ENCODE assay signal across 17 cellular contexts in genomic region chr4:7799723-7800122, GRCh38.
DNase-seq lines count a peak whose midpoint lies in the region; ATAC-seq and TF ChIP-seq lines count a peak whose summit lies in the region.
"Had no signal": no experiment of that assay in that cellular context is flagged by ENCODE, and none has a peak within 500 bp of the region (broad histone marks: within the 10 kb centered on the region; RNA-seq: fewer than 3 reads in every experiment).

No MANE protein-coding gene starts in this region.

- no peaks in the 10 kb centered on the region for H3K27me3 ChIP-seq in OCI-LY1 (ENCODE audit: insufficient read depth, low read length)
- H3K27me3 ChIP-seq in osteoblast (ENCODE audit: insufficient read depth, low read length), result no peaks in the 10 kb centered on the region
- no peaks in the 10 kb centered on the region for H3K27me3 ChIP-seq in right atrium auricular region
- H3K27me3 ChIP-seq: BLaER1 treated with 17β-estradiol and CSF1 and Interleukin-3, amounts not matched to agents 10 nM and 100 nM had no signal

- H3K4me1 ChIP-seq in OCI-LY1 (ENCODE audit: insufficient read depth, low read length, severe bottlenecking), result peaks cover 30% of the 10 kb centered on the region
- peaks cover 20% of the 10 kb centered on the region for H3K4me1 ChIP-seq in osteoblast (ENCODE audit: insufficient read depth, low read length)
- peaks cover 0 to 13% of the 10 kb centered on the region in 2 donors for H3K4me1 ChIP-seq in right atrium auricular region

- H3K27ac Mint-ChIP-seq in glutamatergic neuron (ENCODE audit: unreplicated experiment), result peak overlapping the region; percentile 76
- H3K27ac Mint-ChIP-seq: B cell; CD8-positive, alpha-beta T cell had no signal

- ATAC-seq in HG03097 (IDR thresholded peaks at IDR 0.05; ENCODE audit: low FRiP score, unreplicated experiment), result no peak
- ATAC-seq: CD8-positive, alpha-beta T cell; GM12878 had no signal

- in situ Hi-C loops in KBM-7 (cut with MboI; ENCODE audit: low pct_unique_long_range_greater_than_20kb, low sequenced_read_pairs), result no loop called here

- no peak for DNase-seq in glutamatergic neuron
- no peak for DNase-seq in osteoblast (ENCODE audit: insufficient read length, low spot score, missing footprints)
- DNase-seq in superior temporal gyrus (ENCODE audit: extremely low spot score), result peak; percentile 63
- no peak for DNase-seq in KBM-7
- no peak for DNase-seq in right atrium auricular region (ENCODE audit: low spot score)
- DNase-seq: CD8-positive, alpha-beta T cell; DMS 273 treated with DMSO at 0.1 percent for 48 hours; DMS53; DND-41; EL; H9; IMR-90 had no signal

- H3K4me3 Mint-ChIP-seq in glutamatergic neuron (ENCODE audit: unreplicated experiment), result no peak overlapping the region
- H3K4me3 Mint-ChIP-seq: B cell; CD8-positive, alpha-beta T cell; H9 had no signal

- peaks cover 43% of the 10 kb centered on the region for H3K9me3 Mint-ChIP-seq in glutamatergic neuron (ENCODE audit: unreplicated experiment)
- H3K9me3 Mint-ChIP-seq: CD8-positive, alpha-beta T cell had no signal

- peaks cover 44% of the 10 kb centered on the region for H3K4me1 Mint-ChIP-seq in glutamatergic neuron (ENCODE audit: low read depth, unreplicated experiment)
- H3K4me1 Mint-ChIP-seq: B cell had no signal

- no peak overlapping the region; the same call in 1 of the 2 replicates for H3K9ac ChIP-seq in OCI-LY1 (ENCODE audit: low read length)
- H3K9ac ChIP-seq: BLaER1 treated with 17β-estradiol and CSF1 and Interleukin-3, amounts not matched to agents 10 nM and 100 nM had no signal

- H3K4me2 ChIP-seq in OCI-LY1 (ENCODE audit: low read length), result peak overlapping the region; percentile 39; the same call in 1 of the 2 replicates
- no peak overlapping the region for H3K4me2 ChIP-seq in osteoblast (ENCODE audit: insufficient read depth, low read length)
- H3K4me2 ChIP-seq: BLaER1 treated with 17β-estradiol and CSF1 and Interleukin-3, amounts not matched to agents 10 nM and 100 nM had no signal

- H3K4me3 ChIP-seq in OCI-LY1 (ENCODE audit: low read depth, low read length, poor library complexity, severe bottlenecking), result peak overlapping the region; percentile 45
- no peak overlapping the region for H3K4me3 ChIP-seq in osteoblast (ENCODE audit: insufficient read depth, low read length)
- H3K4me3 ChIP-seq in right atrium auricular region, result no peak overlapping the region
- H3K4me3 ChIP-seq: BLaER1 treated with 17β-estradiol and CSF1 and Interleukin-3, amounts not matched to agents 10 nM and 100 nM; GM12878 had no signal

- H3K36me3 ChIP-seq in OCI-LY1 (ENCODE audit: insufficient read depth, low read length) (no peaks in the 10 kb centered on the region; the same call in 1 of the 2 replicates), osteoblast (ENCODE audit: insufficient read depth, low read length) (peaks cover 89% of the 10 kb centered on the region), right atrium auricular region (peaks cover 35% of the 10 kb centered on the region)

- H3K27ac ChIP-seq in OCI-LY1 (ENCODE audit: low read depth, low read length, poor library complexity, severe bottlenecking) (peak overlapping the region; percentile 64), osteoblast (ENCODE audit: low read depth, low read length) (peak overlapping the region; percentile 19), right atrium auricular region (no peak overlapping the region)
- H3K27ac ChIP-seq: BLaER1 treated with 17β-estradiol and CSF1 and Interleukin-3, amounts not matched to agents 10 nM and 100 nM had no signal

- peaks cover 31% of the 10 kb centered on the region for H3K36me3 Mint-ChIP-seq in glutamatergic neuron (ENCODE audit: unreplicated experiment)

- no peaks in the 10 kb centered on the region for H3K9me3 ChIP-seq in OCI-LY1 (ENCODE audit: low read length)
- no peaks in the 10 kb centered on the region for H3K9me3 ChIP-seq in osteoblast (ENCODE audit: low read depth, low read length)
- no peaks in the 10 kb centered on the region for H3K9me3 ChIP-seq in right atrium auricular region

- H3K79me2 ChIP-seq in OCI-LY1 (ENCODE audit: insufficient read depth, low read length) (no peaks in the 10 kb centered on the region), osteoblast (ENCODE audit: insufficient read depth, low read length) (peaks cover 70% of the 10 kb centered on the region)

- H3F3A ChIP-seq in OCI-LY1 (ENCODE audit: insufficient read depth, low read length), result no peaks in the 10 kb centered on the region

- peaks cover 41% of the 10 kb centered on the region for H3K27me3 Mint-ChIP-seq in glutamatergic neuron (ENCODE audit: unreplicated experiment)

- no peak for TF ChIP-seq CTCF in OCI-LY1 (IDR thresholded peaks at IDR 0.05; ENCODE audit: low read length)
- TF ChIP-seq CTCF in glutamatergic neuron (IDR thresholded peaks at IDR 0.05; ENCODE audit: partially characterized antibody, unreplicated experiment), result no peak
- no peak for TF ChIP-seq CTCF in osteoblast (IDR thresholded peaks at IDR 0.05; ENCODE audit: extremely low read depth, low read depth, low read length)
- no peak for TF ChIP-seq CTCF in right atrium auricular region (IDR thresholded peaks at IDR 0.05)

- H2AFZ ChIP-seq in OCI-LY1 (ENCODE audit: low read length) (no peak overlapping the region), osteoblast (ENCODE audit: low read length) (no peak overlapping the region)

- H4K20me1 ChIP-seq in OCI-LY1 (ENCODE audit: insufficient read depth, low read length) (no peaks in the 10 kb centered on the region), osteoblast (ENCODE audit: insufficient read depth, low read length) (peaks cover 40% of the 10 kb centered on the region)

- no peaks in the 10 kb centered on the region for H3K9me2 ChIP-seq in OCI-LY1 (ENCODE audit: low read depth, low read length)

Comparison
In these comparisons a context has a peak if more than half of its experiments do, and no peak if none do; other contexts are left out.
1. H3K27ac ChIP-seq: peak in OCI-LY1 (single experiment) and osteoblast (single experiment); none in right atrium auricular region (0 of 2).